24 cellular contexts compared by ENCODE assay signal in genomic region chr5:150333400-150333799, GRCh38. TPM values are rescaled to one million over a fixed set of nuclear protein-coding genes. Genes with fewer than 3 reads are reported as not detected.
"Had no signal": no experiment of that assay in that cellular context is flagged by ENCODE, and none has a peak within 500 bp of the region (broad histone marks: within the 10 kb centered on the region; RNA-seq: fewer than 3 reads in every experiment).

No MANE protein-coding gene starts in this region.

- H3K27ac ChIP-seq: colonic mucosa, foreskin keratinocyte, neutrophil, testis, tibial nerve, upper lobe of right lung, vagina had no signal

- DNase-seq: cerebellar nuclear complex; colonic mucosa; dermis blood vessel endothelial cell; effector CD4-positive, alpha-beta T cell; endodermal cell; erythroblast; foreskin keratinocyte; left colon; left ventricle myocardium superior; mucosa of descending colon; naive thymus-derived CD8-positive, alpha-beta T cell; right cardiac atrium; small intestine; stimulated activated CD4-positive, alpha-beta T cell treated with anti-CD3 and anti-CD28 coated beads, Interleukin-12 subunit alpha, Interleukin-12 subunit beta, amount 100 ng/mL, for 4 hours; stimulated activated naive CD4-positive, alpha-beta T cell treated with Interleukin-2 at 50 U/mL for 16 hours; testis; upper lobe of right lung had no signal

- FAIRE-seq: endothelial cell of umbilical vein, keratinocyte, small intestine had no signal

RNA-seq across cellular contexts. Expression of gene ARSI, which starts 30.7 kb away (rescaled TPM):
- total RNA-seq: naive thymus-derived CD8-positive, alpha-beta T cell had no signal

RNA-seq across cellular contexts. Expression of gene CAMK2A, which starts 43.8 kb away (rescaled TPM):
- total RNA-seq: dermis blood vessel endothelial cell; endothelial cell of umbilical vein; glomerular endothelial cell; mesenteric fat pad; naive thymus-derived CD8-positive, alpha-beta T cell had no signal
